8 cellular contexts compared by ENCODE assay signal in the genomic region with DNA sequence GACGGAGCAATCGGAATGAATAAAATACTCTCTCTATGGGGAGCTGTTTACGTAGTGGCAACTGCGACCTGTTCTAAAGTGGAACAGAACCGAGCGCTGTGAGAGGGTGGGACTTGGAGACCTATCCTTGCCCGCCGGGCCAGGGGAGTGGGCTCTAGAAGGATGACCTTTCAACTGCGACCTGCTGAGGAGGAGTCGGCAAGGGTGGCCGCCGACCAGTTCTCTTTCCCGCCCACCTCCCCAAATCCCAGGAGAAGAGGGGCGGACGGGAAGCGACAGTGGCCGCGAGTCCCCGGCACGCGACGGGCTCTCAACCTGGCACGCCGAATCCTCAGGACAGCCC. TPM values are rescaled to one million over a fixed set of nuclear protein-coding genes. Genes with fewer than 3 reads are reported as not detected.
A peak's percentile ranks its signal among the peaks of the same experiment; 100 is the strongest.
DNase-seq lines count a peak whose midpoint lies in the region; ATAC-seq and TF ChIP-seq lines count a peak whose summit lies in the region.

No MANE protein-coding gene starts in this region.

- H3K4me3 Mint-ChIP-seq in Calu3 (ENCODE audit: low read depth, unreplicated experiment): peak overlapping the region; percentile 83
- peak overlapping the region; percentile 87 for H3K4me3 Mint-ChIP-seq in activated CD4-positive, alpha-beta T cell treated with anti-CD3 and anti-CD28 coated beads for 36 hours
- peak overlapping the region; percentile 87 for H3K4me3 Mint-ChIP-seq in stimulated activated memory B cell treated with anti-CD40 and anti-IgM and Interleukin-4, amounts not matched to agents 10 μg/mL and 1 μg/mL and 100 μg/mL, for 72 hours

- H3K27me3 ChIP-seq in Loucy (ENCODE audit: insufficient read depth, low read length, poor library complexity, severe bottlenecking) (no peaks in the 10 kb centered on the region), mesendoderm (ENCODE audit: insufficient read depth, low read length, poor library complexity) (no peaks in the 10 kb centered on the region)

- H3K9ac ChIP-seq in Loucy (ENCODE audit: low read depth, low read length, poor library complexity, severe bottlenecking) (peak overlapping the region; percentile 97), mesendoderm (ENCODE audit: low read length) (peak overlapping the region; percentile 94)

- no peaks in the 10 kb centered on the region for H3K36me3 ChIP-seq in Loucy (ENCODE audit: insufficient read depth, low read length)
- no peaks in the 10 kb centered on the region for H3K36me3 ChIP-seq in mesendoderm (ENCODE audit: control insufficient read depth, insufficient read depth, low read length)

- peak overlapping the region; percentile 70 for H3K27ac Mint-ChIP-seq in Calu3 (ENCODE audit: unreplicated experiment)
- H3K27ac Mint-ChIP-seq in activated CD4-positive, alpha-beta T cell treated with anti-CD3 and anti-CD28 coated beads for 36 hours: peak overlapping the region; percentile 97
- peak overlapping the region; percentile 96 for H3K27ac Mint-ChIP-seq in stimulated activated memory B cell treated with anti-CD40 and anti-IgM and Interleukin-4, amounts not matched to agents 10 μg/mL and 1 μg/mL and 100 μg/mL, for 72 hours

- no peak overlapping the region for H2BK15ac ChIP-seq in mesendoderm (replicated peaks; ENCODE audit: low read depth)

- no peak overlapping the region for H2AK5ac ChIP-seq in mesendoderm (ENCODE audit: low read length)

- intact Hi-C loops in Calu3 (cut with micrococcal nuclease; ENCODE audit: unreplicated experiment): loop anchor here (1.0 to 10.0 kb wide), 4 partner anchors 31 to 761 kb away; a partner anchor contains a TSS
- intact Hi-C loops in activated CD4-positive, alpha-beta T cell treated with anti-CD3 and anti-CD28 coated beads for 36 hours (cut with DNase I, micrococcal nuclease): loop anchor here (1.0 to 10.0 kb wide), 20 partner anchors 22 to 1753 kb away; a partner anchor contains a TSS

- peak; percentile 22 for ATAC-seq in GM21529 (IDR thresholded peaks at IDR 0.05; ENCODE audit: unreplicated experiment)
- ATAC-seq in activated CD4-positive, alpha-beta T cell treated with anti-CD3 and anti-CD28 coated beads for 36 hours: peak; percentile 52
- peak; percentile 72 for ATAC-seq in stimulated activated memory B cell treated with anti-CD40 and anti-IgM and Interleukin-4, amounts not matched to agents 10 μg/mL and 1 μg/mL and 100 μg/mL, for 72 hours

- H3K4me2 ChIP-seq in Loucy (ENCODE audit: low read depth, low read length, poor library complexity, severe bottlenecking) (peak overlapping the region; percentile 98), mesendoderm (ENCODE audit: low read length) (peak overlapping the region; percentile 92)

- no peak overlapping the region for H4K5ac ChIP-seq in mesendoderm (ENCODE audit: low read length)

- WGBS in mesendoderm (ENCODE audit: extremely low coverage, insufficient coverage, low lambda C conversion rate): no CpG with 5 or more reads among the region's 24 CpGs

- H4K20me1 ChIP-seq in Loucy (ENCODE audit: insufficient read depth, low read length, poor library complexity, severe bottlenecking): no peaks in the 10 kb centered on the region

- DNase-seq in Calu3 (peak; percentile 34), ecto neural progenitor cell (ENCODE audit: low spot score) (peak; percentile 78), mesendoderm (peak; percentile 55), superior temporal gyrus (ENCODE audit: extremely low spot score) (no peak)
- peak; percentile 73 for DNase-seq in activated CD4-positive, alpha-beta T cell treated with anti-CD3 and anti-CD28 coated beads for 36 hours

- H3K9me3 Mint-ChIP-seq in Calu3 (ENCODE audit: low read depth, unreplicated experiment): no peaks in the 10 kb centered on the region
- no peaks in the 10 kb centered on the region for H3K9me3 Mint-ChIP-seq in activated CD4-positive, alpha-beta T cell treated with anti-CD3 and anti-CD28 coated beads for 36 hours (ENCODE audit: low read depth)
- H3K9me3 Mint-ChIP-seq in stimulated activated memory B cell treated with anti-CD40 and anti-IgM and Interleukin-4, amounts not matched to agents 10 μg/mL and 1 μg/mL and 100 μg/mL, for 72 hours: no peaks in the 10 kb centered on the region

- H2AFZ ChIP-seq in Loucy (ENCODE audit: low read length): peak overlapping the region; percentile 100

- H3K79me2 ChIP-seq in Loucy (ENCODE audit: insufficient read depth, low read length) (peaks cover 48% of the 10 kb centered on the region), mesendoderm (ENCODE audit: control insufficient read depth, insufficient read depth, low read length) (no peaks in the 10 kb centered on the region)

- POLR2A ChIA-PET in activated CD4-positive, alpha-beta T cell treated with anti-CD3 and anti-CD28 coated beads for 36 hours (lab: Charles Lee): interaction anchor here (0.6 to 1.5 kb wide), 4 partner anchors 31 to 554 kb away, joined by 3 to 10 read pairs (median 4); a partner anchor contains a TSS

- peaks cover 7% of the 10 kb centered on the region for H3K4me1 Mint-ChIP-seq in Calu3 (ENCODE audit: low read depth, unreplicated experiment)
- peaks cover 21% of the 10 kb centered on the region for H3K4me1 Mint-ChIP-seq in activated CD4-positive, alpha-beta T cell treated with anti-CD3 and anti-CD28 coated beads for 36 hours
- H3K4me1 Mint-ChIP-seq in stimulated activated memory B cell treated with anti-CD40 and anti-IgM and Interleukin-4, amounts not matched to agents 10 μg/mL and 1 μg/mL and 100 μg/mL, for 72 hours: peaks cover 26% of the 10 kb centered on the region

- H3K79me1 ChIP-seq in mesendoderm (ENCODE audit: low read length): peaks cover 1% of the 10 kb centered on the region

- H3K4me3 ChIP-seq in Loucy (ENCODE audit: low read length, poor library complexity, severe bottlenecking) (peak overlapping the region; percentile 92), mesendoderm (ENCODE audit: low read length) (peak overlapping the region; percentile 85)

- CTCF ChIA-PET in Calu3 (lab: Charles Lee): interaction anchor here (0.6 kb wide), 1 partner anchor 34 kb away, joined by 4 read pairs; no protein-coding TSS in a partner anchor
- CTCF ChIA-PET in activated CD4-positive, alpha-beta T cell treated with anti-CD3 and anti-CD28 coated beads for 36 hours (lab: Charles Lee): interaction anchor here (0.6 to 2.3 kb wide), 8 partner anchors 21 to 233 kb away, joined by 3 to 6 read pairs (median 3); no protein-coding TSS in a partner anchor

- H3K9me2 ChIP-seq in Loucy (replicated peaks; ENCODE audit: low read depth, low read length): no peaks in the 10 kb centered on the region

- no peak overlapping the region for H3K4ac ChIP-seq in mesendoderm (ENCODE audit: low read depth, low read length)

- peaks cover 25% of the 10 kb centered on the region for H3K4me1 ChIP-seq in Loucy (ENCODE audit: insufficient read depth, low read length, poor library complexity, severe bottlenecking)
- H3K4me1 ChIP-seq in mesendoderm (ENCODE audit: control insufficient read depth, low read depth, low read length): no peaks in the 10 kb centered on the region

- H3F3A ChIP-seq in Loucy (ENCODE audit: low read depth): no peaks in the 10 kb centered on the region

- no peak overlapping the region for H3K27ac ChIP-seq in mesendoderm (ENCODE audit: low read depth, low read length)

- TF ChIP-seq CTCF in Calu3 (IDR thresholded peaks at IDR 0.05; ENCODE audit: unreplicated experiment) (no peak), Loucy (conservative IDR thresholded peaks at IDR 0.05; ENCODE audit: low read length) (no peak)

- H2BK120ac ChIP-seq in mesendoderm (ENCODE audit: low read depth, low read length): peak overlapping the region; percentile 68

- no peaks in the 10 kb centered on the region for H3K27me3 Mint-ChIP-seq in Calu3 (ENCODE audit: unreplicated experiment)
- H3K27me3 Mint-ChIP-seq in activated CD4-positive, alpha-beta T cell treated with anti-CD3 and anti-CD28 coated beads for 36 hours: no peaks in the 10 kb centered on the region
- no peaks in the 10 kb centered on the region for H3K27me3 Mint-ChIP-seq in stimulated activated memory B cell treated with anti-CD40 and anti-IgM and Interleukin-4, amounts not matched to agents 10 μg/mL and 1 μg/mL and 100 μg/mL, for 72 hours

- H3K9me3 ChIP-seq in Loucy (ENCODE audit: insufficient read depth, low read depth, low read length): no peaks in the 10 kb centered on the region

- peak overlapping the region; percentile 91 for H3K18ac ChIP-seq in mesendoderm (ENCODE audit: low read length)

- peaks cover 27% of the 10 kb centered on the region for H3K36me3 Mint-ChIP-seq in Calu3 (ENCODE audit: insufficient read depth, unreplicated experiment)
- H3K36me3 Mint-ChIP-seq in activated CD4-positive, alpha-beta T cell treated with anti-CD3 and anti-CD28 coated beads for 36 hours (ENCODE audit: low read depth): peaks cover 16% of the 10 kb centered on the region
- H3K36me3 Mint-ChIP-seq in stimulated activated memory B cell treated with anti-CD40 and anti-IgM and Interleukin-4, amounts not matched to agents 10 μg/mL and 1 μg/mL and 100 μg/mL, for 72 hours: no peaks in the 10 kb centered on the region

- peak overlapping the region; percentile 45 for H3K23ac ChIP-seq in mesendoderm (ENCODE audit: low read length)

- no peak overlapping the region for H4K8ac ChIP-seq in mesendoderm (ENCODE audit: low read depth, low read length)

- BruUV-seq in Calu3 (replicated peaks; lab: Mats Ljungman, UMichigan): no TSS peak

- no peak overlapping the region for H2BK5ac ChIP-seq in mesendoderm (ENCODE audit: low read length)

- H3K56ac ChIP-seq in mesendoderm (ENCODE audit: low read length): peak overlapping the region; percentile 98

RNA-seq across cellular contexts. Expression of a gene that starts 0.6 kb away (rescaled TPM):
- total RNA-seq in Calu3 (2022): 10.6 and 10.7 TPM in 2 replicates
- total RNA-seq in activated CD4-positive, alpha-beta T cell treated with anti-CD3 and anti-CD28 coated beads for 36 hours: 10 to 100 TPM in 1 of 2 experiments, 1 to 10 TPM in 1; 9.0 to 13.1 TPM
- polyA plus RNA-seq in mesendoderm (2013, experiment 1 of 2): 5.7 TPM
- polyA plus RNA-seq in mesendoderm (2013, experiment 2 of 2): 5.8 TPM

Comparison
In these comparisons a context has a peak if more than half of its experiments do, and no peak if none do; other contexts are left out.
1. ATAC-seq: peak in every context shown above with its lines; median percentile 72 in stimulated activated memory B cell treated with anti-CD40 and anti-IgM and Interleukin-4, amounts not matched to agents 10 μg/mL and 1 μg/mL and 100 μg/mL, for 72 hours; 52 in activated CD4-positive, alpha-beta T cell treated with anti-CD3 and anti-CD28 coated beads for 36 hours; 22 in GM21529.